12 cellular contexts compared by ENCODE assay signal in the genomic region with DNA sequence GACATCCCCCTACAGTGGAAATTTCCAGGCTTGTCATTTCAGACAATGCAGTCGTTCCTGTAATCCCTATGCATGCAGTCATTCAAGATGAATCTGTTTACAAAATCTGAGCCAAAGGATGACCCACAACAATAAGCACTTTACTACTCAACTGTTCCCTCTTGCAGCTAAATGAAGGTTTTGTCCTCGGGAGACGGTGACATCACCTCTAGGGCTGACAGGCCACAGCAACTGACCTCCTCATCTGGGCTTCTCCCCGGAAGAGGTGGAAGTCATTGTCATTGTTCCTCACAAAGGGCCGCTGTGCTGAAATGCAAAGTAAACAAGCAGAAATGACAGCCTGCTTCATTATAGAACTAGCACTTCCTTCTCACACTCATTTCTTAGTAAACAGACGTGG. TPM values are rescaled to one million over a fixed set of nuclear protein-coding genes. Genes with fewer than 3 reads are reported as not detected.
DNase-seq lines count a peak whose midpoint lies in the region; ATAC-seq, FAIRE-seq and TF ChIP-seq lines count a peak whose summit lies in the region.
"Had no signal": no experiment of that assay in that cellular context is flagged by ENCODE, and none has a peak within 500 bp of the region (broad histone marks: within the 10 kb centered on the region; RNA-seq: fewer than 3 reads in every experiment).

No MANE protein-coding gene starts in this region.

- TF ChIP-seq CTCF in endodermal cell (conservative IDR thresholded peaks at IDR 0.05) (no peak), ovary (IDR thresholded peaks at IDR 0.05) (no peak)

- no peak overlapping the region for H3K18ac ChIP-seq in trophoblast cell (ENCODE audit: low read length)

- H3K27me3 Mint-ChIP-seq in endodermal cell (ENCODE audit: insufficient read depth) = peaks cover 72% of the 10 kb centered on the region

- 27 to 46% methylated on average over 4 to 5 of the region's 6 CpGs for WGBS in endodermal cell (ENCODE audit: insufficient coverage in 1 of 2, insufficient read length in 1 of 2), 2 experiments
- WGBS in trophoblast cell (ENCODE audit: extremely low coverage, insufficient coverage, insufficient read length) = no CpG with 5 or more reads among the region's 6 CpGs
- WGBS in ovary, 3 donors = 50 to 56% (median 52%) methylated on average over 6 of the region's 6 CpGs

- H3K9me3 Mint-ChIP-seq in endodermal cell = peaks cover 4% of the 10 kb centered on the region
- H3K9me3 Mint-ChIP-seq: stimulated activated naive CD8-positive, alpha-beta T cell treated with anti-CD3 and anti-CD28 coated beads, Interleukin-15, Interleukin-2, amounts not matched to agents 100 ng/mL and 50 ng/mL, for 24 hours had no signal

- H3K27me3 ChIP-seq in endodermal cell (ENCODE audit: control insufficient read depth, insufficient read depth, low read length, poor library complexity, severe bottlenecking) = no peaks in the 10 kb centered on the region
- no peaks in the 10 kb centered on the region for H3K27me3 ChIP-seq in trophoblast cell (ENCODE audit: insufficient read depth, low read length)
- H3K27me3 ChIP-seq in ovary = no peaks in the 10 kb centered on the region
- H3K27me3 ChIP-seq: right lobe of liver had no signal

- TF ChIP-seq EP300 in ovary (IDR thresholded peaks at IDR 0.05) = no peak

- no peak overlapping the region for H3K4me2 ChIP-seq in trophoblast cell (ENCODE audit: low read length)

- no peak overlapping the region for H3K4ac ChIP-seq in trophoblast cell (ENCODE audit: low read depth, low read length)

- H2BK5ac ChIP-seq in trophoblast cell (ENCODE audit: low read depth, low read length, poor library complexity) = no peak overlapping the region

- H3K9me3 ChIP-seq in endodermal cell (ENCODE audit: control insufficient read depth, low read length) (no peaks in the 10 kb centered on the region), trophoblast cell (ENCODE audit: insufficient read depth, low read depth, low read length) (peaks cover 2% of the 10 kb centered on the region), ovary (no peaks in the 10 kb centered on the region)
- H3K9me3 ChIP-seq: right lobe of liver had no signal

- no peaks in the 10 kb centered on the region for H3K36me3 Mint-ChIP-seq in endodermal cell (ENCODE audit: low read depth)

- TF ChIP-seq POLR2A in ovary (IDR thresholded peaks at IDR 0.05) = no peak

- no peak overlapping the region for H2AFZ ChIP-seq in trophoblast cell (ENCODE audit: insufficient read depth, low read length, poor library complexity)

- H3K27ac Mint-ChIP-seq in endodermal cell = peak overlapping the region; percentile 80
- H3K27ac Mint-ChIP-seq: stimulated activated naive CD8-positive, alpha-beta T cell treated with anti-CD3 and anti-CD28 coated beads, Interleukin-15, Interleukin-2, amounts not matched to agents 100 ng/mL and 50 ng/mL, for 24 hours had no signal

- DNase-seq in GM18507 (ENCODE audit: extremely low spot score, insufficient read length, low read depth) (no peak), NCI-H2196 treated with DMSO at 0.1 percent for 48 hours (lab: John Stamatoyannopoulos, UW; ENCODE audit: unreplicated experiment) (peak; percentile 60), endodermal cell (peak; percentile 75), trophoblast cell (peak; percentile 18 to 33), ovary (no peak)
- DNase-seq in activated CD8-positive, alpha-beta memory T cell treated with anti-CD3 and anti-CD28 coated beads for 24 hours = no peak
- no peak for DNase-seq in activated CD4-positive, CD25-positive, alpha-beta regulatory T cell treated with anti-CD3 and anti-CD28 coated beads, Interleukin-2, amount 50 U/mL, for 72 hours
- DNase-seq: central memory CD4-positive, alpha-beta T cell; NK-92 treated with Interleukin-12 subunit alpha and Interleukin-12 subunit beta, amount 100 ng/mL, for 24 hours; right lobe of liver had no signal

- H3K14ac ChIP-seq in trophoblast cell (ENCODE audit: low read length) = no peak overlapping the region

- no peak overlapping the region for H4K12ac ChIP-seq in trophoblast cell (ENCODE audit: low read depth, low read length)

- peaks cover 14% of the 10 kb centered on the region for H3K4me1 Mint-ChIP-seq in endodermal cell

- H3K9ac ChIP-seq in endodermal cell (ENCODE audit: extremely low read depth, low read length, poor library complexity, severe bottlenecking) (peak overlapping the region; percentile 11), trophoblast cell (ENCODE audit: low read length) (no peak overlapping the region)

- no peak overlapping the region for H3K4me3 Mint-ChIP-seq in endodermal cell
- H3K4me3 Mint-ChIP-seq: stimulated activated naive CD8-positive, alpha-beta T cell treated with anti-CD3 and anti-CD28 coated beads, Interleukin-15, Interleukin-2, amounts not matched to agents 100 ng/mL and 50 ng/mL, for 24 hours had no signal

- H2BK120ac ChIP-seq in trophoblast cell (ENCODE audit: insufficient read depth, low read length, poor library complexity) = no peak overlapping the region

- H4K91ac ChIP-seq in trophoblast cell (ENCODE audit: low read depth, low read length) = no peak overlapping the region

- H3K4me3 ChIP-seq in endodermal cell (ENCODE audit: low read length) (no peak overlapping the region), trophoblast cell (ENCODE audit: low read depth, low read length) (no peak overlapping the region), ovary (no peak overlapping the region)
- H3K4me3 ChIP-seq: right lobe of liver had no signal

- H3K4me1 ChIP-seq in endodermal cell (ENCODE audit: control insufficient read depth, insufficient read depth, low read length) = no peaks in the 10 kb centered on the region
- H3K4me1 ChIP-seq in trophoblast cell (ENCODE audit: control insufficient read depth in 1 of 2, insufficient read depth in 2 of 2, low read length in 2 of 2) = no peaks in the 10 kb centered on the region
- H3K4me1 ChIP-seq in ovary (ENCODE audit: insufficient read depth) = no peaks in the 10 kb centered on the region
- H3K4me1 ChIP-seq: right lobe of liver had no signal

- H3K27ac ChIP-seq in endodermal cell (ENCODE audit: low read depth, low read length) (no peak overlapping the region), trophoblast cell (ENCODE audit: low read depth, low read length) (no peak overlapping the region), ovary (no peak overlapping the region)
- H3K27ac ChIP-seq: right lobe of liver had no signal

- H3K36me3 ChIP-seq in endodermal cell (ENCODE audit: control insufficient read depth, insufficient read depth, low read length) (no peaks in the 10 kb centered on the region), trophoblast cell (ENCODE audit: control insufficient read depth in 1 of 2, insufficient read depth in 2 of 2, low read length in 2 of 2) (no peaks in the 10 kb centered on the region), ovary (no peaks in the 10 kb centered on the region)
- H3K36me3 ChIP-seq: right lobe of liver had no signal

- H3K79me2 ChIP-seq in trophoblast cell (ENCODE audit: control insufficient read depth, insufficient read depth, low read length, poor library complexity) = no peaks in the 10 kb centered on the region

- no peak overlapping the region for H4K8ac ChIP-seq in trophoblast cell (ENCODE audit: low read depth, low read length)

- ATAC-seq in HG03469 (IDR thresholded peaks at IDR 0.05; ENCODE audit: unreplicated experiment) = no peak

- peak; percentile 26 for FAIRE-seq in GM18507 (lab: Jason Lieb, UNC)

- H3K79me1 ChIP-seq in trophoblast cell (ENCODE audit: low read length) = no peaks in the 10 kb centered on the region

- no peak overlapping the region for H2AK5ac ChIP-seq in trophoblast cell (ENCODE audit: low read length)

- H2BK12ac ChIP-seq in trophoblast cell (ENCODE audit: low read length) = no peak overlapping the region

- intact Hi-C loops in ovary (cut with DNase I) = loop anchor here in 2 of 4 donors (10.0 kb wide), 1 partner anchor 1051 kb away; no protein-coding TSS in a partner anchor

- no peak overlapping the region for H3K23ac ChIP-seq in trophoblast cell (ENCODE audit: low read length)

RNA-seq across cellular contexts. Expression of gene CLRN2, which starts 29.2 kb away (rescaled TPM):
- not detected for total RNA-seq in endodermal cell
- polyA plus RNA-seq in endodermal cell (2013, experiment 1 of 2) = not detected
- not detected for polyA plus RNA-seq in endodermal cell (2013, experiment 2 of 2)
- not detected in 2 replicates for polyA plus RNA-seq in trophoblast cell (2013)
- total RNA-seq in ovary = not detected
- not detected for polyA plus RNA-seq in ovary
- total RNA-seq: right lobe of liver had no signal

RNA-seq across cellular contexts. Expression of gene QDPR, which starts 32.3 kb away (rescaled TPM):
- total RNA-seq in endodermal cell (10 to 100 TPM; 28.2 to 36.3 TPM), ovary (10 to 100 TPM in 6 of 7 donors, 1 to 10 TPM in 1; 7.3 to 31.5 (median 26.1) TPM)
- 29.0 TPM for polyA plus RNA-seq in endodermal cell (2013, experiment 1 of 2)
- polyA plus RNA-seq in endodermal cell (2013, experiment 2 of 2) = 28.5 TPM
- polyA plus RNA-seq in trophoblast cell (2013) = 20.0 and 20.7 TPM in 2 replicates
- polyA plus RNA-seq in ovary = 10 to 100 TPM; 24.4 to 49.9 TPM

RNA-seq across cellular contexts. Expression of gene LAP3, which starts 32.8 kb away (rescaled TPM):
- total RNA-seq in endodermal cell = 10 to 100 TPM; 34.3 to 39.9 TPM
- 29.2 TPM for polyA plus RNA-seq in endodermal cell (2013, experiment 1 of 2)
- polyA plus RNA-seq in endodermal cell (2013, experiment 2 of 2) = 27.9 TPM
- 46.7 and 47.5 TPM in 2 replicates for polyA plus RNA-seq in trophoblast cell (2013)
- 10 to 100 TPM; 23.5 to 54.7 (median 33.9) TPM for total RNA-seq in ovary
- 10 to 100 TPM; 33.3 to 69.0 TPM for polyA plus RNA-seq in ovary

Comparison
In these comparisons a context has a peak if more than half of its experiments do, and no peak if none do; other contexts are left out.
1. DNase-seq: peak in NCI-H2196 treated with DMSO at 0.1 percent for 48 hours (single experiment), endodermal cell (single experiment) and trophoblast cell (2 of 2); none in GM18507 (single experiment), ovary (0 of 5), activated CD8-positive, alpha-beta memory T cell treated with anti-CD3 and anti-CD28 coated beads for 24 hours (single experiment) and activated CD4-positive, CD25-positive, alpha-beta regulatory T cell treated with anti-CD3 and anti-CD28 coated beads, Interleukin-2, amount 50 U/mL, for 72 hours (single experiment).